ENCODE assay signal across 8 cellular contexts in genomic region chr12:119544780-119545625, GRCh38. TPM values are rescaled to one million over a fixed set of nuclear protein-coding genes. Genes with fewer than 3 reads are reported as not detected.
DNase-seq lines count a peak whose midpoint lies in the region; ATAC-seq, FAIRE-seq and TF ChIP-seq lines count a peak whose summit lies in the region.

No MANE protein-coding gene starts in this region.

- TF ChIP-seq POLR2A in GM12878 (IDR thresholded peaks at IDR 0.05; ENCODE audit: low read depth, low read length) (no peak), spleen (IDR thresholded peaks at IDR 0.05) (no peak)

- peak in 10 of 14 donors; percentile 1 to 47 (median 12) for DNase-seq in C1 segment of cervical spinal cord (lab: John Stamatoyannopoulos, UW)
- peak; percentile 41 for DNase-seq in NCI-H146 treated with DMSO at 0.1 percent for 48 hours (lab: John Stamatoyannopoulos, UW; ENCODE audit: unreplicated experiment)
- peak; percentile 31 for DNase-seq in T-helper 9 cell
- DNase-seq in GM12878 (ENCODE audit: low read depth, low spot score) = peak; percentile 8
- DNase-seq in iPS DF 19.7 (ENCODE audit: low read depth, low spot score) = peak; percentile 28
- DNase-seq in spleen = no peak

- no TSS peak for BruUV-seq in GM12878 (replicated peaks; lab: Mats Ljungman, UMichigan)

- H3K9me3 ChIP-seq in GM12878 (replicated peaks; ENCODE audit: control insufficient read depth, insufficient read depth, low read length) (no peaks in the 10 kb centered on the region), spleen (no peaks in the 10 kb centered on the region)

- H3K4me3 ChIP-seq in GM12878 (no peak overlapping the region), spleen (no peak overlapping the region)

- CTCF ChIA-PET in GM12878 (lab: Yijun Ruan, JAX) = interaction anchor here (0.5 to 4.7 kb wide), 19 partner anchors 8 to 1140 kb away, joined by 3 to 43 read pairs (median 4); partner anchors contain the start of gene TMEM233

- SMC1A ChIA-PET in GM12878 (lab: Charles Lee; ENCODE audit: uncharacterized antibody, unreplicated experiment) = interaction anchor here (1.1 to 1.4 kb wide), 6 partner anchors 18 to 129 kb away, joined by 3 to 10 read pairs (median 4); no protein-coding TSS in a partner anchor

- in situ Hi-C loops in GM12878 (cut with MboI) = loop anchor here (5.0 to 25.0 kb wide), 2 partner anchors 98 to 1433 kb away; partner anchors contain the start of gene VSIG10

- intact Hi-C loops in GM12878 (cut with micrococcal nuclease; ENCODE audit: unreplicated experiment) (loop anchor here (1.0 to 10.0 kb wide), 4 partner anchors 101 to 1140 kb away; partner anchors contain the start of gene SRRM4), spleen (cut with DNase I; ENCODE audit: low total_unique reads) (loop anchor here (10.0 kb wide), 2 partner anchors 570 to 1140 kb away; no protein-coding TSS in a partner anchor)

- TF ChIP-seq RAD21 in GM12878 (IDR thresholded peaks at IDR 0.05; ENCODE audit: insufficient read depth, low read depth, low read length) = peak; percentile 81

- H4K20me1 ChIP-seq in GM12878 (ENCODE audit: control insufficient read depth, insufficient read depth) = no peaks in the 10 kb centered on the region

- POLR2A ChIA-PET in GM12878 (lab: Charles Lee) = no interaction called here

- no peaks in the 10 kb centered on the region; a peak in 1 of 4 replicates for H3K27me3 ChIP-seq in GM12878 (replicated peaks in 1 of 2; ENCODE audit: control insufficient read depth in 2 of 2, insufficient read depth in 2 of 2, low read length in 1 of 2)
- peaks cover 0 to 41% (median 0%) of the 10 kb centered on the region in 7 donors for H3K27me3 ChIP-seq in spleen (replicated peaks in 1 of 7)

- FAIRE-seq in GM12878 (lab: Jason Lieb, UNC) = peak; percentile 93

- H3K9ac ChIP-seq in GM12878 (ENCODE audit: control insufficient read depth, insufficient read depth, low read length) = no peak overlapping the region

- H3K27ac ChIP-seq in GM12878 (ENCODE audit: control insufficient read depth, insufficient read depth) (no peak overlapping the region), spleen (no peak overlapping the region)

- no peak overlapping the region for H3K4me2 ChIP-seq in GM12878 (ENCODE audit: control insufficient read depth, insufficient read depth)

- no peak for TF ChIP-seq EP300 in GM12878 (IDR thresholded peaks at IDR 0.05; ENCODE audit: borderline replicate concordance in 1 of 2, control insufficient read depth in 1 of 2, low read depth in 2 of 2, low read length in 2 of 2)

- RAD21 ChIA-PET in GM12878 (lab: Charles Lee; ENCODE audit: unreplicated experiment) = interaction anchor here (0.7 to 1.8 kb wide), 4 partner anchors 100 to 1168 kb away, joined by 3 to 11 read pairs (median 4); no protein-coding TSS in a partner anchor

- no peaks in the 10 kb centered on the region for H3K36me3 ChIP-seq in GM12878 (ENCODE audit: control insufficient read depth in 2 of 2, insufficient read depth in 2 of 2, low read length in 1 of 2)
- no peaks in the 10 kb centered on the region for H3K36me3 ChIP-seq in spleen

- no peaks in the 10 kb centered on the region for H3K4me1 ChIP-seq in GM12878 (ENCODE audit: control insufficient read depth, insufficient read depth, low read length)
- H3K4me1 ChIP-seq in spleen = no peaks in the 10 kb centered on the region

- no peaks in the 10 kb centered on the region for H3K79me2 ChIP-seq in GM12878 (ENCODE audit: control insufficient read depth, insufficient read depth, low read length)

- ATAC-seq in GM19467 (IDR thresholded peaks at IDR 0.05; ENCODE audit: unreplicated experiment) = peak; percentile 69
- peak; percentile 89 for ATAC-seq in GM12878
- ATAC-seq in GM18868 (IDR thresholded peaks at IDR 0.05; ENCODE audit: unreplicated experiment) = no peak

- H2AFZ ChIP-seq in GM12878 (ENCODE audit: control insufficient read depth, low read depth, low read length) = no peak overlapping the region

- TF ChIP-seq CTCF in GM12878 (IDR thresholded peaks at IDR 0.05 in 2 of 3, conservative IDR thresholded peaks at IDR 0.05 in 1 of 3; ENCODE audit: control insufficient read depth in 2 of 3, extremely low read depth in 1 of 3, insufficient read depth in 1 of 3, low read depth in 3 of 3, low read length in 3 of 3) (peak; percentile 72 to 89 (median 79)), spleen (IDR thresholded peaks at IDR 0.05 in 8 of 11, conservative IDR thresholded peaks at IDR 0.05 in 3 of 11) (peak; percentile 63 to 90 (median 81))

- 19% methylated on average over 8 of the region's 9 CpGs for WGBS in GM12878 (ENCODE audit: insufficient coverage, insufficient replicate concordance, low lambda C conversion rate, missing lambda C conversion rate)
- WGBS in spleen, 5 donors = 45 to 57% (median 48%) methylated on average over 9 of the region's 9 CpGs

TF ChIP-seq in GM12878, 131 proteins besides CTCF, POLR2A, EP300 and RAD21:
- TF ChIP-seq SMC3 (IDR thresholded peaks at IDR 0.05; ENCODE audit: borderline replicate concordance, low read length) = peak; percentile 56; the same call in 1 of the 2 replicates
- 0 out of 2 replicates have a peak, but pooled peaks have one; percentile 28 for TF ChIP-seq YY1 (IDR thresholded peaks at IDR 0.05; ENCODE audit: low read depth, low read length)
- TF ChIP-seq IKZF1 (conservative IDR thresholded peaks at IDR 0.05) = no peak
- TF ChIP-seq RAD51 (IDR thresholded peaks at IDR 0.05) = no peak
- no peak for TF ChIP-seq CBFB (IDR thresholded peaks at IDR 0.05; ENCODE audit: low read depth)
- TF ChIP-seq NFYA (IDR thresholded peaks at IDR 0.05; ENCODE audit: borderline replicate concordance, low read depth, low read length) = no peak
- no peak for TF ChIP-seq PAX5 (IDR thresholded peaks at IDR 0.05; ENCODE audit: borderline replicate concordance, low read depth, low read length)
- no peak for TF ChIP-seq SKIL (IDR thresholded peaks at IDR 0.05; ENCODE audit: low read depth, poor library complexity, severe bottlenecking)
- no peak for TF ChIP-seq HDAC2 (IDR thresholded peaks at IDR 0.05)
- no peak for TF ChIP-seq KLF5 (IDR thresholded peaks at IDR 0.05; ENCODE audit: partially characterized antibody)

RNA-seq across cellular contexts. Expression of gene TMEM233, which starts 48.6 kb away (rescaled TPM):
- total RNA-seq in GM12878 (2013; cell fraction: nucleolus; rRNA removed) = not detected in 2 replicates
- total RNA-seq in GM12878 (2014; rRNA removed) = not detected in 2 replicates
- total RNA-seq in GM12878 (2014; rRNA removed; fragmentation: Illumina TruSeq; extraction: Trizol) = not detected in 2 replicates
- not detected in 2 replicates for total RNA-seq in GM12878 (2021)
- not detected for polyA plus RNA-seq in GM12878 (2011; ENCODE audit: low read depth)
- polyA plus RNA-seq in GM12878 (2011; rRNA removed) = not detected in 2 replicates
- not detected in 2 replicates for polyA plus RNA-seq in GM12878 (2011; cell fraction: cytosol; rRNA removed)
- polyA plus RNA-seq in GM12878 (2011; cell fraction: nucleus; rRNA removed) = not detected in 2 replicates
- not detected in 2 replicates for polyA plus RNA-seq in GM12878 (2012)
- polyA plus RNA-seq in GM12878 (2014; fragmentation: Illumina TruSeq; extraction: Trizol) = not detected in 2 replicates
- not detected for polyA plus RNA-seq in GM12878 (2014; fragmentation: Nextera tagmentation; extraction: Ambion mirVana)
- not detected in 2 replicates for polyA plus RNA-seq in GM12878 (2014; rRNA removed)
- not detected for polyA plus RNA-seq in GM12878 (2016; fragmentation: Nextera tagmentation; extraction: Ambion mirVana)
- not detected in 2 replicates for polyA minus RNA-seq in GM12878 (2011; rRNA and poly(A)+ RNA removed)
- not detected in 2 replicates for polyA minus RNA-seq in GM12878 (2011; cell fraction: cytosol; rRNA and poly(A)+ RNA removed)
- not detected in 2 replicates for polyA minus RNA-seq in GM12878 (2011; cell fraction: nucleus; rRNA and poly(A)+ RNA removed)
- under 1 TPM in 6 of 7 donors, not detected in 1; 0.26 to 0.74 (median 0.43) TPM for total RNA-seq in spleen
- under 1 TPM; 0.15 to 0.39 (median 0.22) TPM for polyA plus RNA-seq in spleen
